13 cellular contexts compared by ENCODE assay signal in genomic region chr16:68319185-68319908, GRCh38. TPM values are rescaled to one million over a fixed set of nuclear protein-coding genes. Genes with fewer than 3 reads are reported as not detected.
DNase-seq lines count a peak whose midpoint lies in the region; FAIRE-seq and TF ChIP-seq lines count a peak whose summit lies in the region.
"Had no signal": no experiment of that assay in that cellular context is flagged by ENCODE, and none has a peak within 500 bp of the region (broad histone marks: within the 10 kb centered on the region; RNA-seq: fewer than 3 reads in every experiment).

No MANE protein-coding gene starts in this region.

- peaks cover 0 to 7% (median 0%) of the 10 kb centered on the region in 6 donors for H3K4me1 ChIP-seq in spleen

- H3K9me3 ChIP-seq in spleen = no peaks in the 10 kb centered on the region
- no peaks in the 10 kb centered on the region for H3K9me3 ChIP-seq in WERI-Rb-1 (ENCODE audit: severe bottlenecking)

- H3K36me3 Mint-ChIP-seq in activated naive CD4-positive, alpha-beta T cell treated with anti-CD3 and anti-CD28 coated beads, Interleukin-2, amount 50 U/mL, for 24 hours = peaks cover 18% of the 10 kb centered on the region

- H3K9me3 Mint-ChIP-seq in activated naive CD4-positive, alpha-beta T cell treated with anti-CD3 and anti-CD28 coated beads, Interleukin-2, amount 50 U/mL, for 24 hours = no peaks in the 10 kb centered on the region

- H3K4me1 Mint-ChIP-seq in activated naive CD4-positive, alpha-beta T cell treated with anti-CD3 and anti-CD28 coated beads, Interleukin-2, amount 50 U/mL, for 24 hours = peaks cover 38% of the 10 kb centered on the region

- TF ChIP-seq CTCF in spleen (IDR thresholded peaks at IDR 0.05 in 8 of 11, conservative IDR thresholded peaks at IDR 0.05 in 3 of 11) (no peak), WERI-Rb-1 (IDR thresholded peaks at IDR 0.05; ENCODE audit: low read depth, low read length) (no peak)

- peak; percentile 4 for FAIRE-seq in HTR-8/SVneo (lab: Jason Lieb, UNC)
- FAIRE-seq: A204.1 had no signal

- DNase-seq in NK-92 treated with Interleukin-12 subunit alpha and Interleukin-12 subunit beta, amount 100 ng/mL, for 24 hours (lab: John Stamatoyannopoulos, UW) = peak; percentile 21
- DNase-seq in NK-92 (lab: John Stamatoyannopoulos, UW; ENCODE audit: unreplicated experiment) = no peak
- no peak for DNase-seq in HTR-8/SVneo (ENCODE audit: insufficient read length, low spot score)
- DNase-seq in stimulated activated CD8-positive, alpha-beta memory T cell treated with anti-CD3 and anti-CD28 coated beads, Interleukin-15, amount 100 ng/mL, for 48 hours (ENCODE audit: low read depth in 2 of 2) = peak; percentile 51 to 60
- no peak for DNase-seq in spleen
- no peak for DNase-seq in DMS114 treated with DMSO at 0.1 percent for 48 hours (lab: John Stamatoyannopoulos, UW; ENCODE audit: unreplicated experiment)
- DNase-seq in WERI-Rb-1 = no peak
- DNase-seq: aorta, KG1, NCI-H82, nucleus accumbens had no signal

- H3K36me3 ChIP-seq in spleen (peaks cover 0 to 95% (median 44%) of the 10 kb centered on the region in 6 donors), WERI-Rb-1 (peaks cover 52% of the 10 kb centered on the region)

- no peak for TF ChIP-seq POLR2A in spleen (IDR thresholded peaks at IDR 0.05)

- H3K27ac ChIP-seq in spleen = no peak overlapping the region
- no peak overlapping the region for H3K27ac ChIP-seq in WERI-Rb-1

- H3K27me3 ChIP-seq in spleen (replicated peaks in 1 of 7) (no peaks in the 10 kb centered on the region), WERI-Rb-1 (ENCODE audit: insufficient read depth, low read depth, severe bottlenecking) (no peaks in the 10 kb centered on the region)

- intact Hi-C loops in spleen (cut with DNase I; ENCODE audit: low total_unique reads) = no loop called here

- no peaks in the 10 kb centered on the region for H3K27me3 Mint-ChIP-seq in activated naive CD4-positive, alpha-beta T cell treated with anti-CD3 and anti-CD28 coated beads, Interleukin-2, amount 50 U/mL, for 24 hours

- H3K27ac Mint-ChIP-seq in activated naive CD4-positive, alpha-beta T cell treated with anti-CD3 and anti-CD28 coated beads, Interleukin-2, amount 50 U/mL, for 24 hours = peak overlapping the region; percentile 88

- 89 to 93% (median 90%) methylated on average over 6 of the region's 6 CpGs for WGBS in spleen, 5 donors

- H3K4me3 ChIP-seq in spleen (no peak overlapping the region), WERI-Rb-1 (ENCODE audit: low read depth, low read length) (no peak overlapping the region)

- no peak overlapping the region for H3K4me3 Mint-ChIP-seq in activated naive CD4-positive, alpha-beta T cell treated with anti-CD3 and anti-CD28 coated beads, Interleukin-2, amount 50 U/mL, for 24 hours

RNA-seq across cellular contexts. Expression of gene PRMT7, which starts 8.5 kb away (rescaled TPM):
- 10 to 100 TPM; 31.9 to 66.4 (median 42.8) TPM for total RNA-seq in spleen
- polyA plus RNA-seq in spleen = 10 to 100 TPM; 25.0 to 48.2 (median 40.5) TPM

RNA-seq across cellular contexts. Expression of gene SLC7A6OS, which starts 8.6 kb away (rescaled TPM):
- 10 to 100 TPM; 17.6 to 30.6 (median 26.6) TPM for total RNA-seq in spleen
- polyA plus RNA-seq in spleen = 10 to 100 TPM in 1 of 3 donors, 1 to 10 TPM in 2; 7.5 to 10.6 (median 8.5) TPM

RNA-seq across cellular contexts. Expression of gene SLC7A6, which starts 55.0 kb away (rescaled TPM):
- total RNA-seq in spleen = 10 to 100 TPM; 24.9 to 62.8 (median 50.7) TPM
- polyA plus RNA-seq in spleen = 10 to 100 TPM in 2 of 3 donors, 1 to 10 TPM in 1; 9.8 to 12.3 (median 11.6) TPM

Comparison
In these comparisons a context has a peak if more than half of its experiments do, and no peak if none do; other contexts are left out.
1. DNase-seq: peak in NK-92 treated with Interleukin-12 subunit alpha and Interleukin-12 subunit beta, amount 100 ng/mL, for 24 hours (single experiment) and stimulated activated CD8-positive, alpha-beta memory T cell treated with anti-CD3 and anti-CD28 coated beads, Interleukin-15, amount 100 ng/mL, for 48 hours (2 of 2); none in NK-92 (single experiment), HTR-8/SVneo (single experiment), spleen (single experiment), DMS114 treated with DMSO at 0.1 percent for 48 hours (single experiment) and WERI-Rb-1 (single experiment).